ENCODE assay signal across 8 cellular contexts in the genomic region with DNA sequence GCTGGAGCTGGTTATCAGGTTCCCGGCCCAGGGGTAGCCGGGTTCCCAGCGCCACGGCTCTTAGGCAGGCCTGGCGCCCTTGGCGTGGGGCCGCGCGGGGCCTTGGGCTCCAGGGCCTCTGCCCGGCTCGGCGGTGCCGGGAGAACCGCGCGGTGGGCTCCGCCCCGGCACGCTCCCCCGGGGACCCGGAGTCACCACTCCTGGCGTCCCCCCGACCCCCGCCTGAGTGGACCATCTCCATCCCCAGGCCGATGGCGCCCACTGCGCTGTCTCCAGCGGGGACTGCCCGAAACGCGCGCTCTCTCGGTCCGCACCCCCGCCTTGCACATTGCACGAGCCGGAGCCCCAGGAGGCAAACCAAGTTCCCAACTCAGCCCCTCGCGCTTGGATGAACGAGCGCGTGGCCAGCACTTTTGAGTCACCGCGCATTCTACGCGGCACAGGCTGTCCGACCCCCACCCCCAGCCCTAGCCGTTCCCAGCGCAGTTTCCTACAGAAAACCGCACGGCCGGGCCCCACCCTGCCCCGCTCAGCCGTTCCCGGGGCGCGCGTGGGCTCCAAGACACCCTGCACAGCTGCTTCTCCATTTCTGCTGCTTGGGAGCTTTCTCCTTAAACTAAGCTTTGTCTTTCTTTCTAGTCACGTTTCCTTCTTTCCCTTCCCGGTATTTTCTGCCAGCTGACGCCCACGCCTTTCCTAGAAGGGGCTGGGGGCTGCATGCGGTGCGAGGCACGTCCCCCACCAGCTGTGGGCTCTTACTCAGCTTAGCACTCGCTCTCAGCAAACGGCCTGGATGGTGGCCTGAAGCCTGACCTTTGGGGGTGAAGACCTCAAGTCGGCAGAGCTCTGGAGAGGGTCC. TPM values are rescaled to one million over a fixed set of nuclear protein-coding genes. Genes with fewer than 3 reads are reported as not detected.
A peak's percentile ranks its signal among the peaks of the same experiment; 100 is the strongest.
DNase-seq lines count a peak whose midpoint lies in the region; ATAC-seq, FAIRE-seq and TF ChIP-seq lines count a peak whose summit lies in the region.

No MANE protein-coding gene starts in this region.

- peak; percentile 34 for ATAC-seq in HG03066 (IDR thresholded peaks at IDR 0.05; ENCODE audit: low read depth, unreplicated experiment)

- in situ Hi-C loops in astrocyte of the spinal cord (cut with HindIII; ENCODE audit: low sequenced_read_pairs): no loop called here

- POLR2A ChIA-PET in RWPE1 (lab: Yijun Ruan, JAX; ENCODE audit: low non-redundant PET): no interaction called here

- H3K4me3 ChIP-seq in astrocyte of the spinal cord (ENCODE audit: low read depth, low read length) (peak overlapping the region; percentile 66), kidney (ENCODE audit: low read length in 2 of 2) (peak overlapping the region; percentile 50 to 64)

- DNase-seq in activated T-cell treated with anti-CD3 and anti-CD28 coated beads for 1 hour (ENCODE audit: low read depth) (peak; percentile 9), RWPE1 (ENCODE audit: low spot score) (peak; percentile 68), astrocyte of the spinal cord (ENCODE audit: low read depth, low spot score) (peak; percentile 73), kidney (peak; percentile 86), NCI-H2107 (lab: John Stamatoyannopoulos, UW) (no peak)
- no peak for DNase-seq in activated T-cell treated with anti-CD3 and anti-CD28 coated beads, Interleukin-2, amount 50 U/mL, for 1 hour
- peak; percentile 7 to 24 (median 14) for DNase-seq in stimulated activated CD4-positive, alpha-beta T cell treated with anti-CD3 and anti-CD28 coated beads, Interleukin-1b, Interleukin-23, amount 100 ng/mL, for 24 hours (ENCODE audit: low read depth in 4 of 4, low spot score in 1 of 4)

- TF ChIP-seq CTCF in RWPE1 (conservative IDR thresholded peaks at IDR 0.05; ENCODE audit: low read depth) (no peak; the same call in 1 of the 2 replicates), astrocyte of the spinal cord (IDR thresholded peaks at IDR 0.05; ENCODE audit: low read depth, low read length) (no peak), kidney (IDR thresholded peaks at IDR 0.05; ENCODE audit: borderline replicate concordance, extremely low read depth, insufficient read depth) (no peak)

- FAIRE-seq in kidney (lab: Jason Lieb, UNC): no peak

- CTCF ChIA-PET in RWPE1 (lab: Yijun Ruan, JAX): no interaction called here

- H3K27ac ChIP-seq in RWPE1 (peak overlapping the region; percentile 92), kidney (ENCODE audit: low read depth in 2 of 2, low read length in 2 of 2) (peak overlapping the region; percentile 69 to 76)

- no peaks in the 10 kb centered on the region for H3K36me3 ChIP-seq in kidney (ENCODE audit: control insufficient read depth in 1 of 2, insufficient read depth in 2 of 2, low read length in 2 of 2)

- H3K9ac ChIP-seq in kidney (ENCODE audit: low read length in 2 of 2): peak overlapping the region; percentile 48 to 80

- H3K4me1 ChIP-seq in kidney (ENCODE audit: control insufficient read depth in 1 of 2, insufficient read depth in 1 of 2, low read depth in 1 of 2, low read length in 2 of 2): peaks cover 0 to 8% of the 10 kb centered on the region in 2 donors

- no peaks in the 10 kb centered on the region for H3K9me3 ChIP-seq in kidney (ENCODE audit: control insufficient read depth in 1 of 2, low read length in 2 of 2)

- intact Hi-C loops in kidney (cut with DNase I): no loop called here

RNA-seq across cellular contexts. Expression of a gene that starts 0.7 kb away (rescaled TPM):
- total RNA-seq in kidney: 82.2 TPM
- polyA plus RNA-seq in kidney (ENCODE audit: insufficient read depth, low read depth, low replicate concordance): 128 TPM

RNA-seq across cellular contexts. Expression of a gene that starts 14.4 kb away (rescaled TPM):
- 144 TPM for total RNA-seq in kidney
- 76.5 TPM for polyA plus RNA-seq in kidney (ENCODE audit: insufficient read depth, low read depth, low replicate concordance)

Comparison
In these comparisons a context has a peak if more than half of its experiments do, and no peak if none do; other contexts are left out.
1. DNase-seq: peak in activated T-cell treated with anti-CD3 and anti-CD28 coated beads for 1 hour (single experiment), RWPE1 (single experiment), astrocyte of the spinal cord (single experiment), kidney (single experiment) and stimulated activated CD4-positive, alpha-beta T cell treated with anti-CD3 and anti-CD28 coated beads, Interleukin-1b, Interleukin-23, amount 100 ng/mL, for 24 hours (4 of 4); none in activated T-cell treated with anti-CD3 and anti-CD28 coated beads, Interleukin-2, amount 50 U/mL, for 1 hour (single experiment) and NCI-H2107 (single experiment).